Comparison of ENCODE assay signal across 1 cellular context in genomic region chr6:166542580-166542912, GRCh38.
TF ChIP-seq lines count a peak whose summit lies in the region.

No MANE protein-coding gene starts in this region.

TF ChIP-seq in SK-N-SH treated with all-trans-retinoic acid at 6 μM for 48 hours, 23 proteins besides CTCF, POLR2A, EP300 and RAD21 (continued from another document):
- TF ChIP-seq TSHZ2 (CRISPR knock-in tag; IDR thresholded peaks at IDR 0.05) = no peak
- no peak for TF ChIP-seq ZFP30 (CRISPR knock-in tag; IDR thresholded peaks at IDR 0.05)
- TF ChIP-seq BACH2 (CRISPR knock-in tag; IDR thresholded peaks at IDR 0.05; ENCODE audit: borderline replicate concordance) = no peak
- no peak for TF ChIP-seq ZNF70 (CRISPR knock-in tag; IDR thresholded peaks at IDR 0.05)
- TF ChIP-seq CREB5 (CRISPR knock-in tag; IDR thresholded peaks at IDR 0.05; ENCODE audit: low read depth) = no peak
- TF ChIP-seq ISL1 (CRISPR knock-in tag; IDR thresholded peaks at IDR 0.05) = no peak
- TF ChIP-seq POU6F1 (CRISPR knock-in tag; IDR thresholded peaks at IDR 0.05; ENCODE audit: borderline replicate concordance, low read depth) = no peak
- no peak for TF ChIP-seq PPARA (CRISPR knock-in tag; IDR thresholded peaks at IDR 0.05; ENCODE audit: borderline replicate concordance)
- no peak for TF ChIP-seq ZC3H10 (CRISPR knock-in tag; IDR thresholded peaks at IDR 0.05)
